ENCODE assay signal across 1 cellular context in genomic region chr2:12050381-12050780, GRCh38.
TF ChIP-seq lines count a peak whose summit lies in the region.

No MANE protein-coding gene starts in this region.

TF ChIP-seq in K562, 482 proteins besides CTCF, POLR2A, EP300 and RAD21 (continued from another document):
- TF ChIP-seq ZNF518B (CRISPR knock-in tag; IDR thresholded peaks at IDR 0.05) (no peak), ZFPM2 (CRISPR knock-in tag; IDR thresholded peaks at IDR 0.05) (no peak), MAFG (tag; conservative IDR thresholded peaks at IDR 0.05) (no peak), SRSF1 (IDR thresholded peaks at IDR 0.05; ENCODE audit: low read depth, low read length) (no peak), MTA2 (IDR thresholded peaks at IDR 0.05; ENCODE audit: low read depth) (no peak), XRCC4 (IDR thresholded peaks at IDR 0.05; ENCODE audit: extremely low read depth, insufficient read depth, insufficient read length) (no peak), COPS2 (conservative IDR thresholded peaks at IDR 0.05) (no peak), CBFA2T3 (IDR thresholded peaks at IDR 0.05) (peak; percentile 50; the same call in 1 of the 2 replicates), DACH1 (IDR thresholded peaks at IDR 0.05; ENCODE audit: partially characterized antibody) (peak; percentile 40), ZNF143 (CRISPR knock-in tag; IDR thresholded peaks at IDR 0.05) (no peak), ARNT (IDR thresholded peaks at IDR 0.05) (no peak)
